9 cellular contexts compared by ENCODE assay signal in the genomic region with DNA sequence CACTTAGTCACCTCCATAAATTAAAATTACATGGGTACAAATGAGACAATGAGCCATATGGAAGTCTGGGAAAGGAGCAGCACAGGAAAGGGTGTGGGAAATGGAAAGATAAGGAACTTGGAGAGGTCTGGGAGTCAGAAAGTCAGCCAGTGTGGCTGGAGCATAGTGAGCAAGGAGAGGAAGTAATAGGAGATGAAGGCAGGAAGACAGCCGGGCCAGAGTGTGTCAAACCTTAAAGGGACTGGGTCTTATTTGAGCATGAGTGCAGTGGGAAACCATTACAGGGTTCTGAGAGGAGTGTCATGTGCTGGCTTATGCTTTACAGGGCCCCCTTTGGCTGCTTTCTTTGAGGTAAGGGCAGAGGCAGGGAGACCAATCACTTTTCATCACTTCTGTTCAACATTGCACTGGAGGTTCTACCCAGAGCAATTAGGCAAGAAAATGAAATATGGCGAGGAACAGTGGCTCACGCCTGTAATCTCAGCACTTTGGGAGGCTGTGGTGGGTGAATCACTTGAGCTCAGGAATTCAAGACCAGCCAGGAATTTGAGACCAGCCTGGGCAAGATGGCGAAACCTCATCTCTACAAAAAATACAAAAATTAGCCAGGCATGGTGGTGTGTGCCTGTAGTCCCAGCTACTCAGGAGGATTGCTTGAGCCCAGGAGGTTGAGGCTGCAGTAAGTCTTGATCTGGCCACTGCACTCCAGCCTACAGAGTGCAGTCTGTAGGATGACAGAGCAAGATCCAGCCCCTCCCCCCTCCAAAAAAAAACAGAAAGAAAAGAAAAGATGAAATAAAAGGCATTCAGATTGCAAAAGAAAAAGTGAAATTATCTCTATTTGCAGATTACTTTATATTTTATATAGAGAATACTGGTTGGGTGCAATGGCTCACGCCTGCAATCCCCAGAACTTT. TPM values are rescaled to one million over a fixed set of nuclear protein-coding genes. Genes with fewer than 3 reads are reported as not detected.
DNase-seq lines count a peak whose midpoint lies in the region; ATAC-seq, FAIRE-seq and TF ChIP-seq lines count a peak whose summit lies in the region.
"Had no signal": no experiment of that assay in that cellular context is flagged by ENCODE, and none has a peak within 500 bp of the region (broad histone marks: within the 10 kb centered on the region; RNA-seq: fewer than 3 reads in every experiment).

No MANE protein-coding gene starts in this region.

- no peak overlapping the region for H4K91ac ChIP-seq in neuronal stem cell (ENCODE audit: low read depth, low read length, poor library complexity)

- no TSS peak for BruUV-seq in Panc1 (replicated peaks; lab: Mats Ljungman, UMichigan)

- H3K18ac ChIP-seq in neuronal stem cell (ENCODE audit: low read length): no peak overlapping the region

- POLR2A ChIA-PET in Panc1 (lab: Charles Lee): no interaction called here

- no peaks in the 10 kb centered on the region for H3K4me1 ChIP-seq in Panc1 (ENCODE audit: control insufficient read depth, insufficient read depth, low read length)
- H3K4me1 ChIP-seq in neuronal stem cell (ENCODE audit: control insufficient read depth in 2 of 2, insufficient read depth in 1 of 2, low read depth in 1 of 2, low read length in 2 of 2): no peaks in the 10 kb centered on the region

- no peak overlapping the region for H2AK5ac ChIP-seq in neuronal stem cell (ENCODE audit: low read depth, low read length)

- H2AFZ ChIP-seq in neuronal stem cell (ENCODE audit: low read length): peak overlapping the region; percentile 62

- no peak for TF ChIP-seq CTCF in Panc1 (IDR thresholded peaks at IDR 0.05)

- no peak overlapping the region for H2BK5ac ChIP-seq in neuronal stem cell (ENCODE audit: low read length)

- no CpG with 5 or more reads among the region's 5 CpGs for WGBS in neuronal stem cell (ENCODE audit: extremely low coverage in 2 of 2, insufficient read length in 2 of 2, insufficient replicate concordance in 1 of 2), 2 donors

- no peak overlapping the region for H3K14ac ChIP-seq in neuronal stem cell (ENCODE audit: low read length)

- no peak overlapping the region for H2BK15ac ChIP-seq in neuronal stem cell (ENCODE audit: low read length)

- H2BK120ac ChIP-seq in neuronal stem cell (ENCODE audit: low read depth, low read length): no peak overlapping the region

- peak; percentile 69 for DNase-seq in GM03348 (ENCODE audit: low spot score)
- no peak for DNase-seq in Panc1 (ENCODE audit: low read depth, low spot score)
- DNase-seq in neuronal stem cell (ENCODE audit: low spot score): no peak
- no peak for DNase-seq in GM12892 (ENCODE audit: insufficient read length)
- no peak for DNase-seq in putamen (ENCODE audit: low spot score)
- DNase-seq: NCI-H774 had no signal

- H3K9ac ChIP-seq in neuronal stem cell (ENCODE audit: low read depth, low read length, poor library complexity): no peak overlapping the region

- H3K79me1 ChIP-seq in neuronal stem cell (ENCODE audit: low read depth, low read length): no peaks in the 10 kb centered on the region

- H3K36me3 ChIP-seq in Panc1 (ENCODE audit: control insufficient read depth, insufficient read depth, low read length) (no peaks in the 10 kb centered on the region), neuronal stem cell (replicated peaks in 1 of 2; ENCODE audit: control insufficient read depth in 2 of 2, insufficient read depth in 2 of 2, low read length in 2 of 2) (no peaks in the 10 kb centered on the region)

- H3K27ac ChIP-seq in Panc1 (ENCODE audit: low read length): no peak overlapping the region
- H3K27ac ChIP-seq in neuronal stem cell (replicated peaks; ENCODE audit: low read length): no peak overlapping the region

- H4K8ac ChIP-seq in neuronal stem cell (ENCODE audit: low read depth, low read length): no peak overlapping the region

- no peak overlapping the region for H3K4me2 ChIP-seq in neuronal stem cell (ENCODE audit: insufficient read depth, low read length, poor library complexity, severe bottlenecking)

- no peak overlapping the region for H3K23ac ChIP-seq in neuronal stem cell (ENCODE audit: low read depth, low read length, poor library complexity)

- H3K27me3 ChIP-seq in Panc1 (ENCODE audit: control insufficient read depth, insufficient read depth, low read length): no peaks in the 10 kb centered on the region
- no peaks in the 10 kb centered on the region for H3K27me3 ChIP-seq in neuronal stem cell (ENCODE audit: control insufficient read depth in 3 of 3, insufficient read depth in 3 of 3, low read depth in 1 of 3, low read length in 3 of 3)

- H3K4me3 ChIP-seq in Panc1 (ENCODE audit: low read depth in 2 of 2, low read length in 2 of 2): no peak overlapping the region
- H3K4me3 ChIP-seq in neuronal stem cell (ENCODE audit: low read length in 2 of 2): no peak overlapping the region

- in situ Hi-C loops in Panc1 (cut with HindIII; ENCODE audit: low pct_unique_long_range_greater_than_20kb, low sequenced_read_pairs): no loop called here

- H2BK12ac ChIP-seq in neuronal stem cell (ENCODE audit: low read length): no peak overlapping the region

- FAIRE-seq in GM12892 (lab: Jason Lieb, UNC): no peak

- H3K4ac ChIP-seq in neuronal stem cell (ENCODE audit: low read length): no peak overlapping the region

- TF ChIP-seq POLR2A in GM12892 (IDR thresholded peaks at IDR 0.05; ENCODE audit: low read depth, low read length): no peak

- ATAC-seq in Panc1: 0 out of 2 replicates have a peak, but pooled peaks have one; percentile 59
- ATAC-seq in esophagus mucosa: peak; percentile 23
- ATAC-seq in GM18511 (IDR thresholded peaks at IDR 0.05; ENCODE audit: unreplicated experiment): no peak
- no peak for ATAC-seq in HG03025 (IDR thresholded peaks at IDR 0.05; ENCODE audit: low FRiP score, unreplicated experiment)

- H3K9me3 ChIP-seq in Panc1 (ENCODE audit: control insufficient read depth, insufficient read depth, low read depth, low read length) (no peaks in the 10 kb centered on the region), neuronal stem cell (replicated peaks in 1 of 2; ENCODE audit: control insufficient read depth in 2 of 2, insufficient read depth in 1 of 2, low read depth in 1 of 2, low read length in 2 of 2) (no peaks in the 10 kb centered on the region)

- CTCF ChIA-PET in Panc1 (lab: Charles Lee): no interaction called here

- intact Hi-C loops in Panc1 (cut with micrococcal nuclease; ENCODE audit: unreplicated experiment): no loop called here

RNA-seq across cellular contexts. Expression of gene ZMIZ2, which starts 21.0 kb away (rescaled TPM):
- total RNA-seq in Panc1 (2021; ENCODE audit: unreplicated experiment) (137 TPM), esophagus mucosa (34.0 TPM)
- 108 TPM for polyA plus RNA-seq in Panc1 (2012; ENCODE audit: insufficient read length)
- 39.9 TPM for polyA plus RNA-seq in neuronal stem cell (2013, experiment 1 of 2)
- polyA plus RNA-seq in neuronal stem cell (2013, experiment 2 of 2): 38.5 TPM
- 56.1 TPM for polyA plus RNA-seq in GM12892 (2012; ENCODE audit: missing spikeins)

Comparison
In these comparisons a context has a peak if more than half of its experiments do, and no peak if none do; other contexts are left out.
1. ATAC-seq: peak in Panc1 (single experiment) and esophagus mucosa (single experiment); none in GM18511 (single experiment) and HG03025 (single experiment).